Comparison of ENCODE assay signal across 1 cellular context in genomic region chr1:8077120-8077573, GRCh38.
TF ChIP-seq lines count a peak whose summit lies in the region.

No MANE protein-coding gene starts in this region.

TF ChIP-seq in liver, 16 proteins besides CTCF, POLR2A, EP300 and RAD21 (continued from another document):
- TF ChIP-seq REST (IDR thresholded peaks at IDR 0.05) = peak; percentile 21
